17 cellular contexts compared by ENCODE assay signal in the genomic region with DNA sequence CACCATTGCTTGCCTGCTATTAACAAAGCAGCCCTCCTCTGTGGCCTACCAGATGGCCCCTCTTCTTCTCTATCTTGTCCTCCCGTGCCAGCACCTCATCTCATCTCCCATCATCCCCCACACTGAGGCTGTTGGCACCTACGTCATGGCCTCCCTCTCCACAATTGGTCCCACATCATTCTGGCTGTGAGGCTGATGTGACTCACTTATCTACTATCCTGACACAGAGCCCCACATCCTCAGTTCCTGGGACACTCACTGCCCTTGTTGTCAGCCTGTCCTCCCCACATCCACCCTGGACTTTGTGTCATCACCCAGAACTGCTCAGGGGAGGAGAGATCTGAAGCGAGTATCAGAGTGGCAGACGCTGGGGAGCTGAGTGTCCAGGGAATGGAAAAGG.
DNase-seq lines count a peak whose midpoint lies in the region; ATAC-seq and TF ChIP-seq lines count a peak whose summit lies in the region.
"Had no signal": no experiment of that assay in that cellular context is flagged by ENCODE, and none has a peak within 500 bp of the region (broad histone marks: within the 10 kb centered on the region; RNA-seq: fewer than 3 reads in every experiment).

No MANE protein-coding gene starts in this region.

- H3K9me3 ChIP-seq in osteoblast (ENCODE audit: low read depth, low read length), result no peaks in the 10 kb centered on the region

- peak; percentile 57 for DNase-seq in EL
- DNase-seq in HT1080 (ENCODE audit: low read depth), result peak; percentile 86
- DNase-seq in foreskin keratinocyte, result no peak
- DNase-seq in osteoblast (ENCODE audit: insufficient read length, low spot score, missing footprints), result peak; percentile 49
- DNase-seq in naive thymus-derived CD8-positive, alpha-beta T cell, result no peak
- DNase-seq in T-cell, result no peak
- DNase-seq: CD8-positive, alpha-beta memory T cell; H7; NCI-H2081 treated with DMSO at 0.1 percent for 48 hours; NCI-H2227 treated with DMSO at 0.1 percent for 48 hours; NCI-H524 treated with DMSO at 0.1 percent for 48 hours; NK-92 treated with Interleukin-12 subunit alpha and Interleukin-12 subunit beta, amount 100 ng/mL, for 24 hours; OCI-M1; SHP77 had no signal

- H3K4me2 ChIP-seq in osteoblast (ENCODE audit: insufficient read depth, low read length), result no peak overlapping the region
- H3K4me2 ChIP-seq: BLaER1 had no signal

- peak; percentile 21 for ATAC-seq in foreskin keratinocyte
- ATAC-seq in naive thymus-derived CD8-positive, alpha-beta T cell, result no peak
- ATAC-seq in T-cell (replicated peaks in 1 of 4), result no peak
- no peak for ATAC-seq in HG03457 (IDR thresholded peaks at IDR 0.05; ENCODE audit: unreplicated experiment)
- ATAC-seq: SK-N-SH treated with all-trans-retinoic acid at 6 μM for 48 hours had no signal

- H3K36me3 Mint-ChIP-seq in naive thymus-derived CD8-positive, alpha-beta T cell, result peaks cover 0 to 13% (median 0%) of the 10 kb centered on the region in 3 donors
- H3K36me3 Mint-ChIP-seq in T-cell, result no peaks in the 10 kb centered on the region
- H3K36me3 Mint-ChIP-seq: CD8-positive, alpha-beta memory T cell had no signal

- no peak overlapping the region for H2AFZ ChIP-seq in osteoblast (ENCODE audit: low read length)

- no peaks in the 10 kb centered on the region for H3K36me3 ChIP-seq in osteoblast (ENCODE audit: insufficient read depth, low read length)
- H3K36me3 ChIP-seq: BLaER1 had no signal

- H3K4me3 ChIP-seq in osteoblast (ENCODE audit: insufficient read depth, low read length), result no peak overlapping the region
- H3K4me3 ChIP-seq: BLaER1 had no signal

- POLR2A ChIA-PET in naive thymus-derived CD8-positive, alpha-beta T cell (lab: Charles Lee), result no interaction called here
- POLR2A ChIA-PET in T-cell (lab: Charles Lee), result no interaction called here

- H3K27ac ChIP-seq in foreskin keratinocyte, result no peak overlapping the region
- H3K27ac ChIP-seq in osteoblast (ENCODE audit: low read depth, low read length), result no peak overlapping the region
- H3K27ac ChIP-seq: BLaER1 had no signal

- H3K79me2 ChIP-seq in osteoblast (ENCODE audit: insufficient read depth, low read length), result no peaks in the 10 kb centered on the region

- no peak for TF ChIP-seq CTCF in foreskin keratinocyte (conservative IDR thresholded peaks at IDR 0.05)
- no peak for TF ChIP-seq CTCF in osteoblast (IDR thresholded peaks at IDR 0.05; ENCODE audit: extremely low read depth, low read depth, low read length)

- H3K4me1 ChIP-seq in foreskin keratinocyte, result no peaks in the 10 kb centered on the region
- H3K4me1 ChIP-seq in osteoblast (ENCODE audit: insufficient read depth, low read length), result no peaks in the 10 kb centered on the region
- H3K4me1 ChIP-seq: BLaER1 had no signal

- peaks cover 0 to 25% (median 8%) of the 10 kb centered on the region in 5 donors for H3K27me3 Mint-ChIP-seq in naive thymus-derived CD8-positive, alpha-beta T cell
- H3K27me3 Mint-ChIP-seq in T-cell, result peaks cover 5 to 14% of the 10 kb centered on the region in 2 donors

- H3K27ac Mint-ChIP-seq in naive thymus-derived CD8-positive, alpha-beta T cell, result no peak overlapping the region
- H3K27ac Mint-ChIP-seq in T-cell, result no peak overlapping the region

- peaks cover 0 to 1% (median 0%) of the 10 kb centered on the region in 4 donors for H3K4me1 Mint-ChIP-seq in naive thymus-derived CD8-positive, alpha-beta T cell
- H3K4me1 Mint-ChIP-seq in T-cell, result no peaks in the 10 kb centered on the region
- H3K4me1 Mint-ChIP-seq: CD8-positive, alpha-beta memory T cell had no signal

- H3K4me3 Mint-ChIP-seq in naive thymus-derived CD8-positive, alpha-beta T cell, result no peak overlapping the region
- H3K4me3 Mint-ChIP-seq in T-cell, result no peak overlapping the region
- H3K4me3 Mint-ChIP-seq: CD8-positive, alpha-beta memory T cell had no signal

- CTCF ChIA-PET in T-cell (lab: Charles Lee), result no interaction called here

- H3K27me3 ChIP-seq in foreskin keratinocyte, result no peaks in the 10 kb centered on the region
- H3K27me3 ChIP-seq in osteoblast (ENCODE audit: insufficient read depth, low read length), result no peaks in the 10 kb centered on the region
- H3K27me3 ChIP-seq: BLaER1 had no signal

- no peaks in the 10 kb centered on the region for H4K20me1 ChIP-seq in osteoblast (ENCODE audit: insufficient read depth, low read length)
- H4K20me1 ChIP-seq: BLaER1 had no signal

- H3K9me3 Mint-ChIP-seq in naive thymus-derived CD8-positive, alpha-beta T cell, result peaks cover 0 to 20% (median 8%) of the 10 kb centered on the region in 9 donors
- H3K9me3 Mint-ChIP-seq in T-cell, result peaks cover 4 to 12% (median 10%) of the 10 kb centered on the region in 3 donors

Comparison
In these comparisons a context has a peak if more than half of its experiments do, and no peak if none do; other contexts are left out.
1. DNase-seq: peak in EL (single experiment), HT1080 (single experiment) and osteoblast (single experiment); none in foreskin keratinocyte (0 of 2), naive thymus-derived CD8-positive, alpha-beta T cell (0 of 10) and T-cell (0 of 34).